1 cellular context compared by ENCODE assay signal in the genomic region with DNA sequence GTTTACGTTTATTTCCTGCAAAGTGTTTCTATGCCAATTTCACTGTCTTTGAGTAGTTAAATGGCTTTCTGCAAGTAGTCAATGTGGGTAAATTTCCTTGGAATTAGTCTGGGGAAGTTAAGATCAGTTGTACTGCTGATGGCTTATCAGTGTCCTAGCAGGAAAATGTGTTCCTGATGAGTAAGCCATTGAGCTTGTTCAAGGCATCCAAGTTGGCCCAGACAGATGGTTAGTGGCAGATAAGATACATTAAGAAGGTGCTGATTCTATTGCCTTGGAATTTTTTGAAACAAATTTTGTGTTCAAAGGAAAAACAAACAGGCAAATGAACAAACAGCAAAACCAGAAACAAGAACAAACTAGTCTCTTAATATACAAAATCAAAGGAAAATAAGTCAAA.
TF ChIP-seq lines count a peak whose summit lies in the region.

No MANE protein-coding gene starts in this region.

TF ChIP-seq in SK-N-SH, 30 proteins besides CTCF, POLR2A, EP300 and RAD21 (continued from another document):
- TF ChIP-seq, protein P1, sequence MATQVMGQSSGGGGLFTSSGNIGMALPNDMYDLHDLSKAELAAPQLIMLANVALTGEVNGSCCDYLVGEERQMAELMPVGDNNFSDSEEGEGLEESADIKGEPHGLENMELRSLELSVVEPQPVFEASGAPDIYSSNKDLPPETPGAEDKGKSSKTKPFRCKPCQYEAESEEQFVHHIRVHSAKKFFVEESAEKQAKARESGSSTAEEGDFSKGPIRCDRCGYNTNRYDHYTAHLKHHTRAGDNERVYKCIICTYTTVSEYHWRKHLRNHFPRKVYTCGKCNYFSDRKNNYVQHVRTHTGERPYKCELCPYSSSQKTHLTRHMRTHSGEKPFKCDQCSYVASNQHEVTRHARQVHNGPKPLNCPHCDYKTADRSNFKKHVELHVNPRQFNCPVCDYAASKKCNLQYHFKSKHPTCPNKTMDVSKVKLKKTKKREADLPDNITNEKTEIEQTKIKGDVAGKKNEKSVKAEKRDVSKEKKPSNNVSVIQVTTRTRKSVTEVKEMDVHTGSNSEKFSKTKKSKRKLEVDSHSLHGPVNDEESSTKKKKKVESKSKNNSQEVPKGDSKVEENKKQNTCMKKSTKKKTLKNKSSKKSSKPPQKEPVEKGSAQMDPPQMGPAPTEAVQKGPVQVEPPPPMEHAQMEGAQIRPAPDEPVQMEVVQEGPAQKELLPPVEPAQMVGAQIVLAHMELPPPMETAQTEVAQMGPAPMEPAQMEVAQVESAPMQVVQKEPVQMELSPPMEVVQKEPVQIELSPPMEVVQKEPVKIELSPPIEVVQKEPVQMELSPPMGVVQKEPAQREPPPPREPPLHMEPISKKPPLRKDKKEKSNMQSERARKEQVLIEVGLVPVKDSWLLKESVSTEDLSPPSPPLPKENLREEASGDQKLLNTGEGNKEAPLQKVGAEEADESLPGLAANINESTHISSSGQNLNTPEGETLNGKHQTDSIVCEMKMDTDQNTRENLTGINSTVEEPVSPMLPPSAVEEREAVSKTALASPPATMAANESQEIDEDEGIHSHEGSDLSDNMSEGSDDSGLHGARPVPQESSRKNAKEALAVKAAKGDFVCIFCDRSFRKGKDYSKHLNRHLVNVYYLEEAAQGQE (IDR thresholded peaks at IDR 0.05; ENCODE audit: low read depth, low read length): peak; percentile 59; the same call in 1 of the 2 replicates
- TF ChIP-seq, protein P2, sequence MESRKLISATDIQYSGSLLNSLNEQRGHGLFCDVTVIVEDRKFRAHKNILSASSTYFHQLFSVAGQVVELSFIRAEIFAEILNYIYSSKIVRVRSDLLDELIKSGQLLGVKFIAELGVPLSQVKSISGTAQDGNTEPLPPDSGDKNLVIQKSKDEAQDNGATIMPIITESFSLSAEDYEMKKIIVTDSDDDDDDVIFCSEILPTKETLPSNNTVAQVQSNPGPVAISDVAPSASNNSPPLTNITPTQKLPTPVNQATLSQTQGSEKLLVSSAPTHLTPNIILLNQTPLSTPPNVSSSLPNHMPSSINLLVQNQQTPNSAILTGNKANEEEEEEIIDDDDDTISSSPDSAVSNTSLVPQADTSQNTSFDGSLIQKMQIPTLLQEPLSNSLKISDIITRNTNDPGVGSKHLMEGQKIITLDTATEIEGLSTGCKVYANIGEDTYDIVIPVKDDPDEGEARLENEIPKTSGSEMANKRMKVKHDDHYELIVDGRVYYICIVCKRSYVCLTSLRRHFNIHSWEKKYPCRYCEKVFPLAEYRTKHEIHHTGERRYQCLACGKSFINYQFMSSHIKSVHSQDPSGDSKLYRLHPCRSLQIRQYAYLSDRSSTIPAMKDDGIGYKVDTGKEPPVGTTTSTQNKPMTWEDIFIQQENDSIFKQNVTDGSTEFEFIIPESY (IDR thresholded peaks at IDR 0.05; ENCODE audit: borderline replicate concordance, low read depth): peak; percentile 90
- peak; percentile 99 for TF ChIP-seq NFIC (IDR thresholded peaks at IDR 0.05; ENCODE audit: borderline replicate concordance)
